In the genomic region with DNA sequence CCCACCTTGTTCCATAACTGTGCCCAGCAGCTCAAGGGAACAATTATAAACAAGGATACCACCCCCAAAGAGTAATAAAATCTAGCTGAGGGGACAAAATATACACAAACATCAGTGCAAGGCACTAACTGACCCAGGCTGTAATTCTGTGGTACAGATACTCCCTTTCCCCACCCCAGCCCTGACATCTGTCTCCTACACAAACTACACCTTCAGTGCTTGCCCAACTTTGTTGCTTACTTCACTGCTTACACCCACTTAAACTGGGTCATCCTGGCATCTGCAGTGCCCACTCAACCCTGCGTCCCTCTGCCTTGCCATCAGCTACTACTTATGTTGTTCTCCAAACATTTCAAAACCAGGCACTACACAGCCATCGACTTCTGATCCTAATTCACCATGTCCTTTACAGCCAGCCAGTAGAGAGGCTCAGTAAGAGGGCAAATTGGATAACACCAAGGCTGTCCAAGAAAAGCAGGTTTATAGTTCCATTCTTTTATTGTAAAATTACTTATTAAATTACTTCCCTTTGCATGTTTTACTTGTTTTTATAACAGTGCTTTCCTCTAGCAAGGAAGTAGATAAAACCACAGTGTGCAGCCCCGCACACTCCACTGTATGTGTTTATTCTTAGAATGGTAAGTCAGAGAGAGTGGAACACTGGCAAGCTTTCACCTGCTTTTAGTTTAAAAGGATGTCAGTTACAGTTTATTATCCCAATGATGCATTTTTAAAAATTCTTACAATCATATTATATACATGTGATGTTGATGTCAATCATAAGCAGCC, we compare ENCODE assay signal across 13 cellular contexts.
A peak's percentile ranks its signal among the peaks of the same experiment; 100 is the strongest.
DNase-seq lines count a peak whose midpoint lies in the region; ATAC-seq and TF ChIP-seq lines count a peak whose summit lies in the region.
"Had no signal": no experiment of that assay in that cellular context is flagged by ENCODE, and none has a peak within 500 bp of the region (broad histone marks: within the 10 kb centered on the region; RNA-seq: fewer than 3 reads in every experiment).

No MANE protein-coding gene starts in this region.

- TF ChIP-seq CTCF in DND-41 (IDR thresholded peaks at IDR 0.05; ENCODE audit: borderline replicate concordance, extremely low read depth, low read length, poor library complexity, severe bottlenecking) = no peak
- no peak for TF ChIP-seq CTCF in left ventricle myocardium inferior (IDR thresholded peaks at IDR 0.05; ENCODE audit: borderline replicate concordance)

- no peaks in the 10 kb centered on the region for H3K36me3 ChIP-seq in BLaER1 treated with 17β-estradiol and CSF1 and Interleukin-3, amounts not matched to agents 10 nM and 100 nM
- no peaks in the 10 kb centered on the region for H3K36me3 ChIP-seq in DND-41 (ENCODE audit: insufficient read depth, low read length)
- H3K36me3 ChIP-seq in left ventricle myocardium inferior = no peaks in the 10 kb centered on the region
- H3K36me3 ChIP-seq: sigmoid colon, suprapubic skin had no signal

- no peak overlapping the region for H3K9ac ChIP-seq in BLaER1 treated with 17β-estradiol and CSF1 and Interleukin-3, amounts not matched to agents 10 nM and 100 nM
- peak overlapping the region; percentile 57 for H3K9ac ChIP-seq in DND-41 (ENCODE audit: low read depth, low read length)

- no peak overlapping the region for H3K27ac ChIP-seq in BLaER1 treated with 17β-estradiol and CSF1 and Interleukin-3, amounts not matched to agents 10 nM and 100 nM
- H3K27ac ChIP-seq in DND-41 (ENCODE audit: low read length) (peak overlapping the region; percentile 93), left ventricle myocardium inferior (replicated peaks) (peak overlapping the region; percentile 44)
- H3K27ac ChIP-seq: epithelial cell of prostate, sigmoid colon, suprapubic skin had no signal

- H3K4me1 ChIP-seq in BLaER1 treated with 17β-estradiol and CSF1 and Interleukin-3, amounts not matched to agents 10 nM and 100 nM = peaks cover 5 to 12% (median 9%) of the 10 kb centered on the region in 10 experiments; a peak in 11 of 20 replicates
- H3K4me1 ChIP-seq in DND-41 (ENCODE audit: insufficient read depth, low read length) = peaks cover 93% of the 10 kb centered on the region
- peaks cover 22% of the 10 kb centered on the region for H3K4me1 ChIP-seq in left ventricle myocardium inferior
- H3K4me1 ChIP-seq: suprapubic skin had no signal

- intact Hi-C loops in left ventricle myocardium inferior (cut with micrococcal nuclease) = no loop called here

- DNase-seq in DND-41 = peak; percentile 75
- DNase-seq in activated CD4-positive, alpha-beta T cell treated with anti-CD3 and anti-CD28 coated beads, Interleukin-2, amount 50 U/mL, for 1 hour = peak; percentile 9
- no peak for DNase-seq in left ventricle myocardium inferior
- DNase-seq in kidney glomerular epithelial cell (lab: John Stamatoyannopoulos, UW) = no peak
- no peak for DNase-seq in dermis blood vessel endothelial cell
- DNase-seq in NK-92 (lab: John Stamatoyannopoulos, UW; ENCODE audit: unreplicated experiment) = no peak
- no peak for DNase-seq in MV-4-11 (lab: John Stamatoyannopoulos, UW)
- DNase-seq: NCI-H1436 treated with DMSO at 0.1 percent for 48 hours, SHP77, sigmoid colon had no signal

- H3K27me3 ChIP-seq in BLaER1 treated with 17β-estradiol and CSF1 and Interleukin-3, amounts not matched to agents 10 nM and 100 nM = no peaks in the 10 kb centered on the region
- H3K27me3 ChIP-seq in DND-41 (ENCODE audit: insufficient read depth, low read length, poor library complexity) (no peaks in the 10 kb centered on the region), left ventricle myocardium inferior (ENCODE audit: low read depth) (no peaks in the 10 kb centered on the region)
- H3K27me3 ChIP-seq: sigmoid colon, suprapubic skin had no signal

- H3K4me3 ChIP-seq in BLaER1 treated with 17β-estradiol and CSF1 and Interleukin-3, amounts not matched to agents 10 nM and 100 nM = no peak overlapping the region
- H3K4me3 ChIP-seq in DND-41 (ENCODE audit: low read depth in 1 of 2, low read length in 2 of 2) (peak overlapping the region in 1 of 2 experiments; percentile 27; a peak in 2 of 4 replicates), left ventricle myocardium inferior (no peak overlapping the region)
- H3K4me3 ChIP-seq: sigmoid colon, suprapubic skin had no signal

- H3K4me2 ChIP-seq in BLaER1 treated with 17β-estradiol and CSF1 and Interleukin-3, amounts not matched to agents 10 nM and 100 nM = peak overlapping the region; percentile 6 to 43 (median 31); a peak in 11 of 22 replicates
- H3K4me2 ChIP-seq in DND-41 (ENCODE audit: insufficient read depth, low read length) = peak overlapping the region; percentile 54

- no peaks in the 10 kb centered on the region for H4K20me1 ChIP-seq in BLaER1 treated with 17β-estradiol and CSF1 and Interleukin-3, amounts not matched to agents 10 nM and 100 nM
- H4K20me1 ChIP-seq in DND-41 (ENCODE audit: insufficient read depth, low read length) = no peaks in the 10 kb centered on the region

- H2AFZ ChIP-seq in DND-41 (ENCODE audit: low read depth, low read length) = peak overlapping the region; percentile 47

- H3K79me2 ChIP-seq in DND-41 (ENCODE audit: insufficient read depth, low read length) = peaks cover 11% of the 10 kb centered on the region

- peak; percentile 76 for ATAC-seq in DND-41 (ENCODE audit: insufficient read depth, low read depth)

- H3K9me3 ChIP-seq in BLaER1 treated with 17β-estradiol and CSF1 and Interleukin-3, amounts not matched to agents 10 nM and 100 nM (replicated peaks in 1 of 11) = no peaks in the 10 kb centered on the region
- no peaks in the 10 kb centered on the region for H3K9me3 ChIP-seq in DND-41 (ENCODE audit: insufficient read depth, low read length, severe bottlenecking)
- no peaks in the 10 kb centered on the region for H3K9me3 ChIP-seq in left ventricle myocardium inferior (replicated peaks)
- H3K9me3 ChIP-seq: sigmoid colon, suprapubic skin had no signal

Comparison
In these comparisons a context has a peak if more than half of its experiments do, and no peak if none do; other contexts are left out.
1. H3K27ac ChIP-seq: peak in DND-41 (single experiment) and left ventricle myocardium inferior (single experiment); none in BLaER1 treated with 17β-estradiol and CSF1 and Interleukin-3, amounts not matched to agents 10 nM and 100 nM (0 of 11).
2. DNase-seq: peak in DND-41 (single experiment) and activated CD4-positive, alpha-beta T cell treated with anti-CD3 and anti-CD28 coated beads, Interleukin-2, amount 50 U/mL, for 1 hour (single experiment); none in left ventricle myocardium inferior (single experiment), kidney glomerular epithelial cell (single experiment), dermis blood vessel endothelial cell (single experiment), NK-92 (single experiment) and MV-4-11 (single experiment).